In the genomic region with DNA sequence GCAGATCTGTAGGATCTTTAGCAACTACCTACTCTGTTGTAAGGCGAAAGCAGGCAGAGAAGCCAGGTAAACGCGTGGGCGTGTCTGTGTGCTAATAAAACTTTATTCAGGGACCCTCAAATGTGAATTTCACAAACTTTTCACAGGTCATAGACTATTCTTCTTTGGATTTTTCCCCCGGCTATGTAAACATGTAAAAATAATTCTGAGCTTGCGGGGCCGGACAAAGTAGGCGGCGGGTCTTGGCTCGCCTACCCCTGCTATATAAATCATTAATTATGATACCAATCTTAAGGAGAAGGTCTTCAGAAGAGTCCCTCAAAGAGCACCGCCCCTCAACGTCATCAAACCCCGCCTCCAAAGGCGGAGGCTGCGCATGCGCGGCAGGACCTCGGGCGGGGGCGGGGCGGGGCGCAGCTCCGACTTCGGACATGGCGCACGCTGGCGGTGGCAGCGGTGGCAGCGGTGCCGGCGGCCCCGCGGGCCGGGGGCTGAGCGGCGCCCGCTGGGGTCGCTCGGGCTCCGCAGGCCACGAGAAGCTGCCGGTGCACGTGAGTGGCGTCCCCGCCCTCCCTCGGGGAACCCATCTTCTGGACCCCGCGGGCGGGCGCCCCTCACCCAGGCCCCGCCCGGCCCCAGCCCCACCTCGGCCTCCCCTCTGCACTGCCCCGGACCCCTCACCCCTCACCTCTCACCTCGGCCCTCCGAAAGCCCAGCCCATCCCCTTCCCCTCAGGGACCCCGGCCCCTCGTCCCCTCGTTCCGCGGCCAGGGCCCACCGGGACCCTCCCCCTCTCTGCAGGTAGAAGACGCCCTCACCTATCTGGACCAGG, we compare ENCODE assay signal across 8 cellular contexts. TPM values are rescaled to one million over a fixed set of nuclear protein-coding genes. Genes with fewer than 3 reads are reported as not detected.
A peak's percentile ranks its signal among the peaks of the same experiment; 100 is the strongest.
DNase-seq lines count a peak whose midpoint lies in the region; ATAC-seq and TF ChIP-seq lines count a peak whose summit lies in the region.

A gene with protein sequence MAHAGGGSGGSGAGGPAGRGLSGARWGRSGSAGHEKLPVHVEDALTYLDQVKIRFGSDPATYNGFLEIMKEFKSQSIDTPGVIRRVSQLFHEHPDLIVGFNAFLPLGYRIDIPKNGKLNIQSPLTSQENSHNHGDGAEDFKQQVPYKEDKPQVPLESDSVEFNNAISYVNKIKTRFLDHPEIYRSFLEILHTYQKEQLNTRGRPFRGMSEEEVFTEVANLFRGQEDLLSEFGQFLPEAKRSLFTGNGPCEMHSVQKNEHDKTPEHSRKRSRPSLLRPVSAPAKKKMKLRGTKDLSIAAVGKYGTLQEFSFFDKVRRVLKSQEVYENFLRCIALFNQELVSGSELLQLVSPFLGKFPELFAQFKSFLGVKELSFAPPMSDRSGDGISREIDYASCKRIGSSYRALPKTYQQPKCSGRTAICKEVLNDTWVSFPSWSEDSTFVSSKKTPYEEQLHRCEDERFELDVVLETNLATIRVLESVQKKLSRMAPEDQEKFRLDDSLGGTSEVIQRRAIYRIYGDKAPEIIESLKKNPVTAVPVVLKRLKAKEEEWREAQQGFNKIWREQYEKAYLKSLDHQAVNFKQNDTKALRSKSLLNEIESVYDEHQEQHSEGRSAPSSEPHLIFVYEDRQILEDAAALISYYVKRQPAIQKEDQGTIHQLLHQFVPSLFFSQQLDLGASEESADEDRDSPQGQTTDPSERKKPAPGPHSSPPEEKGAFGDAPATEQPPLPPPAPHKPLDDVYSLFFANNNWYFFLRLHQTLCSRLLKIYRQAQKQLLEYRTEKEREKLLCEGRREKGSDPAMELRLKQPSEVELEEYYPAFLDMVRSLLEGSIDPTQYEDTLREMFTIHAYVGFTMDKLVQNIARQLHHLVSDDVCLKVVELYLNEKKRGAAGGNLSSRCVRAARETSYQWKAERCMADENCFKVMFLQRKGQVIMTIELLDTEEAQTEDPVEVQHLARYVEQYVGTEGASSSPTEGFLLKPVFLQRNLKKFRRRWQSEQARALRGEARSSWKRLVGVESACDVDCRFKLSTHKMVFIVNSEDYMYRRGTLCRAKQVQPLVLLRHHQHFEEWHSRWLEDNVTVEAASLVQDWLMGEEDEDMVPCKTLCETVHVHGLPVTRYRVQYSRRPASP (plus strand): TSS at position 409 of the 832 bp plus-strand sequence. CDS start 23 bp downstream, at position 432.

- intact Hi-C loops in dendritic cell treated with granulocyte-macrophage colony-stimulating factor and Interleukin-4, amounts not matched to agents 40 ng/mL and 50 ng/mL, for 4 days (cut with micrococcal nuclease): no loop called here

- DNase-seq in GM06990 (ENCODE audit: extremely low read depth, insufficient read length) (peak; percentile 94), NCI-H748 treated with DMSO at 0.1 percent for 48 hours (lab: John Stamatoyannopoulos, UW) (peak; percentile 42), left lobe of liver (ENCODE audit: low spot score) (peak; percentile 87)
- DNase-seq in activated CD4-positive, alpha-beta T cell treated with anti-CD3 and anti-CD28 coated beads, Interleukin-2, amount 50 U/mL, for 48 hours: peak; percentile 86 to 90
- peak; percentile 88 for DNase-seq in stimulated activated CD4-positive, alpha-beta T cell treated with anti-CD3 and anti-CD28 coated beads, Interleukin-1b, Interleukin-23, amount 100 ng/mL, for 48 hours

- H3K27me3 Mint-ChIP-seq in dendritic cell treated with granulocyte-macrophage colony-stimulating factor and Interleukin-4, amounts not matched to agents 40 ng/mL and 50 ng/mL, for 4 days: peaks cover 17% of the 10 kb centered on the region

- no peaks in the 10 kb centered on the region for H3K9me3 Mint-ChIP-seq in dendritic cell treated with granulocyte-macrophage colony-stimulating factor and Interleukin-4, amounts not matched to agents 40 ng/mL and 50 ng/mL, for 4 days

- H3K27me3 ChIP-seq in GM06990 (replicated peaks; ENCODE audit: control insufficient read depth, insufficient read depth, low read length): no peaks in the 10 kb centered on the region

- H3K36me3 ChIP-seq in GM06990 (ENCODE audit: control insufficient read depth, insufficient read depth, low read length): peaks cover 6% of the 10 kb centered on the region

- peak; percentile 80 for ATAC-seq in HG03354 (IDR thresholded peaks at IDR 0.05; ENCODE audit: poor library complexity, severe bottlenecking, unreplicated experiment)
- peak; percentile 96 for ATAC-seq in left lobe of liver
- no peak for ATAC-seq in GM19467 (IDR thresholded peaks at IDR 0.05; ENCODE audit: unreplicated experiment)

- H3K27ac Mint-ChIP-seq in dendritic cell treated with granulocyte-macrophage colony-stimulating factor and Interleukin-4, amounts not matched to agents 40 ng/mL and 50 ng/mL, for 4 days: peak within 1 kb of the TSS; percentile 80

- H3K36me3 Mint-ChIP-seq in dendritic cell treated with granulocyte-macrophage colony-stimulating factor and Interleukin-4, amounts not matched to agents 40 ng/mL and 50 ng/mL, for 4 days (ENCODE audit: low read depth): peaks cover 42% of the 10 kb centered on the region

- H3K4me3 ChIP-seq in GM06990 (replicated peaks; ENCODE audit: low read depth, low read length): peak within 1 kb of the TSS; percentile 92

- no peak for TF ChIP-seq CTCF in GM06990 (IDR thresholded peaks at IDR 0.05; ENCODE audit: insufficient read depth, low read length, poor library complexity, severe bottlenecking)

- H3K4me1 Mint-ChIP-seq in dendritic cell treated with granulocyte-macrophage colony-stimulating factor and Interleukin-4, amounts not matched to agents 40 ng/mL and 50 ng/mL, for 4 days (ENCODE audit: low read depth): peaks cover 64% of the 10 kb centered on the region

- H3K4me3 Mint-ChIP-seq in dendritic cell treated with granulocyte-macrophage colony-stimulating factor and Interleukin-4, amounts not matched to agents 40 ng/mL and 50 ng/mL, for 4 days: peak within 1 kb of the TSS; percentile 82

RNA-seq across cellular contexts. Expression of the gene that starts here (rescaled TPM):
- 15.0 TPM for total RNA-seq in left lobe of liver

Comparison
In these comparisons a context has a peak if more than half of its experiments do, and no peak if none do; other contexts are left out.
1. DNase-seq: peak in every context shown above with its lines; median percentile 94 in GM06990; 88 in activated CD4-positive, alpha-beta T cell treated with anti-CD3 and anti-CD28 coated beads, Interleukin-2, amount 50 U/mL, for 48 hours; 88 in stimulated activated CD4-positive, alpha-beta T cell treated with anti-CD3 and anti-CD28 coated beads, Interleukin-1b, Interleukin-23, amount 100 ng/mL, for 48 hours; 87 in left lobe of liver; 42 in NCI-H748 treated with DMSO at 0.1 percent for 48 hours.